ENCODE assay signal across 9 cellular contexts in genomic region chr10:71216751-71217265, GRCh38. TPM values are rescaled to one million over a fixed set of nuclear protein-coding genes. Genes with fewer than 3 reads are reported as not detected.
DNase-seq lines count a peak whose midpoint lies in the region; ATAC-seq lines count a peak whose summit lies in the region.
"Had no signal": no experiment of that assay in that cellular context is flagged by ENCODE, and none has a peak within 500 bp of the region (broad histone marks: within the 10 kb centered on the region; RNA-seq: fewer than 3 reads in every experiment).

No MANE protein-coding gene starts in this region.

- no CpG with 5 or more reads among the region's 8 CpGs for WGBS in iPS DF 6.9 (ENCODE audit: insufficient coverage, insufficient read length)

- peak overlapping the region; percentile 30 to 66 (median 64) for H3K9ac ChIP-seq in skeletal muscle tissue (ENCODE audit: low read depth in 1 of 3, low read length in 3 of 3)

- H3K27me3 ChIP-seq in iPS DF 6.9 (ENCODE audit: control insufficient read depth, insufficient read depth, low read length) (peaks cover 3% of the 10 kb centered on the region; the same call in 1 of the 2 replicates), skeletal muscle tissue (ENCODE audit: control insufficient read depth in 3 of 3, insufficient read depth in 3 of 3, low read length in 3 of 3) (no peaks in the 10 kb centered on the region)

- H3K4me3 ChIP-seq in iPS DF 6.9 (ENCODE audit: low read length) = peak overlapping the region; percentile 58; the same call in 1 of the 2 replicates
- H3K4me3 ChIP-seq in skeletal muscle tissue (ENCODE audit: low read length in 3 of 3) = peak overlapping the region; percentile 61 to 69 (median 68)

- no peak overlapping the region for H3K27ac ChIP-seq in iPS DF 6.9 (ENCODE audit: low read length)
- peak overlapping the region; percentile 44 for H3K27ac ChIP-seq in skeletal muscle tissue (ENCODE audit: low read depth, low read length)
- H3K27ac ChIP-seq: 22Rv1 had no signal

- no peak for ATAC-seq in HG02759 (IDR thresholded peaks at IDR 0.05; ENCODE audit: unreplicated experiment)

- DNase-seq in DMS 273 (lab: John Stamatoyannopoulos, UW; ENCODE audit: unreplicated experiment) = peak; percentile 51
- DNase-seq in DMS 273 treated with DMSO at 0.1 percent for 48 hours (lab: John Stamatoyannopoulos, UW) = no peak
- peak; percentile 6 for DNase-seq in activated CD8-positive, alpha-beta memory T cell treated with anti-CD3 and anti-CD28 coated beads, Interleukin-2, amount 50 U/mL, for 4 hours
- DNase-seq in iPS DF 6.9 (ENCODE audit: low read depth, low spot score) = no peak
- no peak for DNase-seq in NCI-H446 (lab: John Stamatoyannopoulos, UW)
- no peak for DNase-seq in SIG-M5 treated with dmso at 0.1 percent for 504 hours (lab: John Stamatoyannopoulos, UW; ENCODE audit: unreplicated experiment)

- H3K9me3 ChIP-seq in iPS DF 6.9 (ENCODE audit: control insufficient read depth, insufficient read depth, low read length) (no peaks in the 10 kb centered on the region), skeletal muscle tissue (ENCODE audit: control insufficient read depth in 3 of 3, low read length in 3 of 3) (no peaks in the 10 kb centered on the region)

- H3K36me3 ChIP-seq in iPS DF 6.9 (ENCODE audit: control insufficient read depth, insufficient read depth, low read length) (no peaks in the 10 kb centered on the region), skeletal muscle tissue (ENCODE audit: control insufficient read depth in 3 of 3, insufficient read depth in 3 of 3, low read length in 3 of 3) (no peaks in the 10 kb centered on the region)

- H3K4me1 ChIP-seq in iPS DF 6.9 (ENCODE audit: control insufficient read depth, insufficient read depth, low read length) (peaks cover 18% of the 10 kb centered on the region), skeletal muscle tissue (ENCODE audit: control insufficient read depth in 3 of 3, insufficient read depth in 3 of 3, low read length in 3 of 3) (peaks cover 23 to 45% (median 44%) of the 10 kb centered on the region in 3 donors)

RNA-seq across cellular contexts. Expression of gene UNC5B, which starts 4.4 kb away (rescaled TPM):
- total RNA-seq in skeletal muscle tissue = 6.3 TPM

Comparison
In these comparisons a context has a peak if more than half of its experiments do, and no peak if none do; other contexts are left out.
1. DNase-seq: peak in DMS 273 (single experiment) and activated CD8-positive, alpha-beta memory T cell treated with anti-CD3 and anti-CD28 coated beads, Interleukin-2, amount 50 U/mL, for 4 hours (single experiment); none in DMS 273 treated with DMSO at 0.1 percent for 48 hours (single experiment), iPS DF 6.9 (single experiment), NCI-H446 (0 of 2) and SIG-M5 treated with dmso at 0.1 percent for 504 hours (single experiment).